8 cellular contexts compared by ENCODE assay signal in the genomic region with DNA sequence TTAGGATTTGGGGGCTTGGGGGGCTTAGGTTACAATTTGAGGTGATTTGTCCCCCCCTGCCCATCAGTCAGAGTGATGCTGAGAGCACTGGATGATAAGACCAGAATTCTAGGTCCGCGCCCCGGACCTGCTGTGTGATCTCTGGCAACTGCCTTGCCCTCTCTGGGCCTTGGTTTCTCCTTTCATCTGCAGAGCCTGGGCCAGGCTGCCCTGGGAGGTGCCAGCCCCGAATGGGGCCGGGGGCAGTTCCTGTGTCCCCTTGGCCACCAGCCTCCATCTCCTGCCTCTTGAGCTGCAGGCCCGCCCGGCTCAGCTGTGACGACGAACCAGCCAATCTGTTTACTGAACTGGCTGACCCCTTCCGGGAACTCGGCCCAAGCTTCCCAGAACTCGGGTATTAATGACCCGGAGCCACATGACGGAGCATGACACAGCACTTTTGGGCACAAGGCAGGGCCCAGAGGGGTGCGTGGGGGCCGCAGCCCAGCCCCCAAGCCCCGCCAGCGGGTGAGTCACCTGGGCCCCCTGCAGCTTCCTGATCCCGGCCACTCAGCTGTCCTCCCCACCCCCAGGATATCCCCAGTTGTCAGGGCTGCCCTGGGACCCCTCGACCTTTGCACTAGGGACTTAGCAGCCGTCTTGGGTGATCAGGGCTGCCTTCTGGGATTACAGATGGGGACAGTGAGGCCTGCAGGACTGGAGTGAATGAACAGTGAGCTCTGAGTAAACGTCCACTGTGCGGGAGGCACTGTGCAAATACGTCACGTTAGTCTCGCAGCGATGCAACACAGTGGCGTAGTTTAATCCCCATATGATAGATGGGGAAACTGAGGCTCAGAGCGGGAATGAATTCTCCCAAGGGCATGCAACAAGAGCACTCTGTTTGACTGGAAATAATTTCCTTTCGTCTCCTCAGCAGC.
DNase-seq lines count a peak whose midpoint lies in the region; ATAC-seq, FAIRE-seq and TF ChIP-seq lines count a peak whose summit lies in the region.

No MANE protein-coding gene starts in this region.

- no peak for FAIRE-seq in H54 (lab: Jason Lieb, UNC)

- H3K4me3 ChIP-seq in stomach smooth muscle (ENCODE audit: low read length in 2 of 2), result peak overlapping the region in 1 of 2 donors; percentile 15

- H3K9me3 ChIP-seq in stomach smooth muscle (ENCODE audit: control insufficient read depth in 2 of 2, low read length in 2 of 2), result no peaks in the 10 kb centered on the region

- DNase-seq in H54 (ENCODE audit: insufficient read length, low spot score) (peak; percentile 90), RKO (ENCODE audit: low spot score) (peak; percentile 56), dermis microvascular lymphatic vessel endothelial cell (ENCODE audit: low read depth in 2 of 2) (peak; percentile 83 to 91), medulla oblongata (ENCODE audit: extremely low spot score) (peak; percentile 80), OCI-M2 (lab: John Stamatoyannopoulos, UW; ENCODE audit: unreplicated experiment) (no peak), GM13976 (ENCODE audit: low spot score) (no peak)

- no peak for ATAC-seq in GM18505 (IDR thresholded peaks at IDR 0.05; ENCODE audit: unreplicated experiment)

- H3K9ac ChIP-seq in stomach smooth muscle (ENCODE audit: low read length in 2 of 2), result peak overlapping the region; percentile 30 to 58

- H3K27me3 ChIP-seq in stomach smooth muscle (ENCODE audit: control insufficient read depth in 1 of 2, insufficient read depth in 2 of 2, low read length in 2 of 2), result no peaks in the 10 kb centered on the region

- TF ChIP-seq CTCF in GM13976 (IDR thresholded peaks at IDR 0.05; ENCODE audit: borderline replicate concordance, control extremely low read depth, extremely low read depth, insufficient read depth, missing control alignments), result no peak

- in situ Hi-C loops in GM13976 (cut with MboI; ENCODE audit: low sequenced_read_pairs, unreplicated experiment), result no loop called here

- peak overlapping the region; percentile 77 for H3K27ac ChIP-seq in stomach smooth muscle (ENCODE audit: low read length)

- H3K36me3 ChIP-seq in stomach smooth muscle (ENCODE audit: control insufficient read depth in 2 of 2, insufficient read depth in 2 of 2, low read length in 2 of 2), result no peaks in the 10 kb centered on the region

- peak; percentile 35; the same call in 1 of the 2 replicates for TF ChIP-seq POLR2A in H54 (IDR thresholded peaks at IDR 0.05; ENCODE audit: low read depth, low read length)
- no peak for TF ChIP-seq POLR2A in GM18505 (IDR thresholded peaks at IDR 0.05; ENCODE audit: borderline replicate concordance, extremely low read depth, insufficient read depth, insufficient read length)

- H3K4me1 ChIP-seq in stomach smooth muscle (ENCODE audit: control insufficient read depth, insufficient read depth, low read length), result peaks cover 29% of the 10 kb centered on the region

Comparison
In these comparisons a context has a peak if more than half of its experiments do, and no peak if none do; other contexts are left out.
1. DNase-seq: peak in H54 (single experiment), RKO (single experiment), dermis microvascular lymphatic vessel endothelial cell (2 of 2) and medulla oblongata (single experiment); none in OCI-M2 (single experiment) and GM13976 (single experiment).